Comparison of ENCODE assay signal across 11 cellular contexts in genomic region chr5:33180900-33181299, GRCh38.
DNase-seq lines count a peak whose midpoint lies in the region; FAIRE-seq and TF ChIP-seq lines count a peak whose summit lies in the region.
"Had no signal": no experiment of that assay in that cellular context is flagged by ENCODE, and none has a peak within 500 bp of the region (broad histone marks: within the 10 kb centered on the region; RNA-seq: fewer than 3 reads in every experiment).

No MANE protein-coding gene starts in this region.

- DNase-seq in H4 (ENCODE audit: low spot score) (peak; percentile 41), NCI-H748 (lab: John Stamatoyannopoulos, UW; ENCODE audit: unreplicated experiment) (peak; percentile 60), dedifferentiated amniotic fluid mesenchymal stem cell (ENCODE audit: extremely low spot score) (peak; percentile 28), neural crest cell (ENCODE audit: low read depth, low spot score) (no peak), NCI-H1436 (lab: John Stamatoyannopoulos, UW) (no peak), T1000 (lab: John Stamatoyannopoulos, UW) (no peak), GM19239 (ENCODE audit: insufficient read length, low spot score) (no peak)
- no peak for DNase-seq in stimulated activated CD4-positive, alpha-beta T cell treated with anti-CD3 and anti-CD28 coated beads, Interleukin-2, amount 100 ng/mL, for 48 hours
- DNase-seq: naive B cell, Peyer's patch had no signal

- H3K4me1 Mint-ChIP-seq in neural crest cell = no peaks in the 10 kb centered on the region
- H3K4me1 Mint-ChIP-seq: naive B cell had no signal

- no peak for FAIRE-seq in GM19239 (lab: Jason Lieb, UNC)

- H3K36me3 Mint-ChIP-seq in neural crest cell (ENCODE audit: low read depth) = no peaks in the 10 kb centered on the region
- H3K36me3 Mint-ChIP-seq: activated naive CD4-positive, alpha-beta T cell treated with anti-CD3 and anti-CD28 coated beads, Interleukin-2, amount 50 U/mL, for 72 hours; naive B cell had no signal

- H3K27me3 Mint-ChIP-seq in neural crest cell (ENCODE audit: low read depth) = no peaks in the 10 kb centered on the region
- H3K27me3 Mint-ChIP-seq: naive B cell had no signal

- H3K27ac Mint-ChIP-seq in neural crest cell (ENCODE audit: unreplicated experiment) = no peak overlapping the region
- H3K27ac Mint-ChIP-seq: activated naive CD4-positive, alpha-beta T cell treated with anti-CD3 and anti-CD28 coated beads, Interleukin-2, amount 50 U/mL, for 72 hours; naive B cell had no signal

- peak; percentile 60 for TF ChIP-seq CTCF in neural crest cell (conservative IDR thresholded peaks at IDR 0.05)

- H3K4me3 Mint-ChIP-seq in neural crest cell = no peak overlapping the region
- H3K4me3 Mint-ChIP-seq: naive B cell had no signal

- H3K9me3 Mint-ChIP-seq in neural crest cell = no peaks in the 10 kb centered on the region
- H3K9me3 Mint-ChIP-seq: activated naive CD4-positive, alpha-beta T cell treated with anti-CD3 and anti-CD28 coated beads, Interleukin-2, amount 50 U/mL, for 72 hours; naive B cell had no signal

Comparison
In these comparisons a context has a peak if more than half of its experiments do, and no peak if none do; other contexts are left out.
1. DNase-seq: peak in H4 (single experiment), NCI-H748 (single experiment) and dedifferentiated amniotic fluid mesenchymal stem cell (single experiment); none in neural crest cell (single experiment), stimulated activated CD4-positive, alpha-beta T cell treated with anti-CD3 and anti-CD28 coated beads, Interleukin-2, amount 100 ng/mL, for 48 hours (0 of 2), NCI-H1436 (single experiment), T1000 (single experiment) and GM19239 (single experiment).